Comparison of ENCODE assay signal across 12 cellular contexts in the genomic region with DNA sequence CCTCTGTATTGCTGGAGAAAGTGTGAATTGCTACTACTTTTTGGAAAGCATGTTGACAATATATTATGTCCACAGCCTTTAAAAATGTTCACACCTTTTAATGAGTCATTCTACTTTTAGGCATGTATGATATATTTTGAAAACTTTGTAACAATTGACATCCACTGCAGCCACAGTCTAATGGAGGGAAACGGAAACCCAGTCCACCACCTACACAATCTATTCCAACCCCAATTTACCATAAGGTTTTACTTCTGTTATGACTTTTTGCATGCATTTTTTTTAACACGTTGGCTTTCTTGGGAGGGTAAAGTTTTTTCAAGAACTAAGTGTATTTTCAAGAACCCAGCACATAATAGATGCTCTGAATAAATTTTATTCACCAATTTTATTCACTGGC.
DNase-seq lines count a peak whose midpoint lies in the region; ATAC-seq and TF ChIP-seq lines count a peak whose summit lies in the region.
"Had no signal": no experiment of that assay in that cellular context is flagged by ENCODE, and none has a peak within 500 bp of the region (broad histone marks: within the 10 kb centered on the region; RNA-seq: fewer than 3 reads in every experiment).

No MANE protein-coding gene starts in this region.

- peak; percentile 37 for ATAC-seq in GM19043 (IDR thresholded peaks at IDR 0.05; ENCODE audit: low read depth, unreplicated experiment)
- ATAC-seq in HG02642 (IDR thresholded peaks at IDR 0.05; ENCODE audit: poor library complexity, unreplicated experiment), result peak; percentile 38
- ATAC-seq in HG03565 (IDR thresholded peaks at IDR 0.05; ENCODE audit: unreplicated experiment), result peak; percentile 40

- in situ Hi-C loops in GM13976 (cut with MboI; ENCODE audit: low sequenced_read_pairs, unreplicated experiment), result no loop called here

- DNase-seq in GM13976 (ENCODE audit: low spot score) (peak; percentile 49), activated gamma-delta T cell (lab: John Stamatoyannopoulos, UW) (no peak), NCI-H1092 treated with DMSO at 0.1 percent for 48 hours (lab: John Stamatoyannopoulos, UW) (no peak), NCI-H345 treated with DMSO at 0.1 percent for 48 hours (lab: John Stamatoyannopoulos, UW; ENCODE audit: unreplicated experiment) (no peak), head of caudate nucleus (no peak)
- DNase-seq: CD8-positive, alpha-beta memory T cell; NCI-H1048; NK-92 treated with Interleukin-12 subunit alpha and Interleukin-12 subunit beta, amount 100 ng/mL, for 24 hours; transverse colon had no signal

- intact Hi-C loops in head of caudate nucleus (cut with DNase I), result no loop called here

- no peak for TF ChIP-seq CTCF in GM13976 (IDR thresholded peaks at IDR 0.05; ENCODE audit: borderline replicate concordance, control extremely low read depth, extremely low read depth, insufficient read depth, missing control alignments)
